8 cellular contexts compared by ENCODE assay signal in the genomic region with DNA sequence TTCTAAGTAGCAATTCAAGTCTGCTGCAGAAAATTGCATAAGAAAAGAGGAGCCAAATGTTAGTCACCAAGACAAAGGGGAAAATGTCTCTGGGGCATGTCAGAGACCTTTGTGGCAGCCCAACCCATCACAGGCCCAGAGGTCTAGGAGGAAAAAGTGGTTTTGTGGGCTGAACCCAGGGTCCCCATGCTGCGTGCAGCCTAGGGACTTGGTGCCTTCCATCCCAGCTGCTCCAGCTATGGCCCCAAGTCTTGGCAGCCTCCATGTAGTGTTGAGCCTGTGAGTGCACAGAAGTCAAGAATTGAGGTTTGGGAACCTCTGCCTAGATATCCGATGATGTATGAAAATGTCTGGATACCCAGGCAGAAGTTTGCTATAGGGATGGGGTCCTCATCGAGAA.
"Had no signal": no experiment of that assay in that cellular context is flagged by ENCODE, and none has a peak within 500 bp of the region (broad histone marks: within the 10 kb centered on the region; RNA-seq: fewer than 3 reads in every experiment).

No MANE protein-coding gene starts in this region.

- H3K27ac ChIP-seq: HL-60, KMS-11 had no signal

- H3K4me3 ChIP-seq: K562 had no signal

- H3K27me3 Mint-ChIP-seq: IgD-negative memory B cell had no signal

- H3K4me3 Mint-ChIP-seq: IgD-negative memory B cell had no signal

- ATAC-seq: HepG2, K562 had no signal

- DNase-seq: IMR-90, KBM-7, KG1 had no signal
